11 cellular contexts compared by ENCODE assay signal in genomic region chr2:134359367-134360081, GRCh38.
A peak's percentile ranks its signal among the peaks of the same experiment; 100 is the strongest.
DNase-seq lines count a peak whose midpoint lies in the region; ATAC-seq and TF ChIP-seq lines count a peak whose summit lies in the region.
"Had no signal": no experiment of that assay in that cellular context is flagged by ENCODE, and none has a peak within 500 bp of the region (broad histone marks: within the 10 kb centered on the region; RNA-seq: fewer than 3 reads in every experiment).

No MANE protein-coding gene starts in this region.

- TF ChIP-seq CTCF in fibroblast of villous mesenchyme (IDR thresholded peaks at IDR 0.05; ENCODE audit: insufficient read depth, low read depth, low read length) (no peak), upper lobe of left lung (IDR thresholded peaks at IDR 0.05) (no peak), GM10248 (IDR thresholded peaks at IDR 0.05; ENCODE audit: control extremely low read depth, extremely low read depth, low read depth, missing control alignments) (no peak)

- CTCF ChIA-PET in activated CD8-positive, alpha-beta memory T cell treated with anti-CD3 and anti-CD28 coated beads, Interleukin-2, amount 10 ng/mL, durations not matched to agents 7 days and 5 days (lab: Charles Lee): no interaction called here
- CTCF ChIA-PET in activated CD4-positive, alpha-beta memory T cell treated with anti-CD3 and anti-CD28 coated beads for 36 hours (lab: Charles Lee): interaction anchor here (1.1 kb wide), 1 partner anchor 52 kb away, joined by 3 read pairs; no protein-coding TSS in a partner anchor
- CTCF ChIA-PET in GM10248 (lab: Yijun Ruan, JAX): interaction anchor here (1.1 kb wide), 1 partner anchor 11 kb away, joined by 4 read pairs; no protein-coding TSS in a partner anchor

- H3K9me3 ChIP-seq in upper lobe of left lung: no peaks in the 10 kb centered on the region
- H3K9me3 ChIP-seq: A549 had no signal

- DNase-seq in activated CD8-positive, alpha-beta memory T cell treated with anti-CD3 and anti-CD28 coated beads, Interleukin-2, amount 10 ng/mL, durations not matched to agents 7 days and 5 days: no peak
- DNase-seq in activated CD8-positive, alpha-beta memory T cell treated with anti-CD3 and anti-CD28 coated beads, Interleukin-2, amount 50 U/mL, for 4 hours: no peak
- DNase-seq in NCI-H524 treated with DMSO at 0.1 percent for 48 hours (lab: John Stamatoyannopoulos, UW): peak; percentile 83
- DNase-seq in fibroblast of villous mesenchyme (ENCODE audit: low read depth): peak; percentile 92
- DNase-seq in upper lobe of left lung: peak in 1 of 2 donors; percentile 70
- no peak for DNase-seq in activated effector memory CD4-positive, alpha-beta T cell treated with anti-CD3 and anti-CD28 coated beads, Interleukin-2, amount 50 U/mL, for 16 hours
- no peak for DNase-seq in activated CD4-positive, alpha-beta memory T cell treated with anti-CD3 and anti-CD28 coated beads for 36 hours
- DNase-seq in GM10248 (ENCODE audit: extremely low spot score): no peak

- WGBS in upper lobe of left lung, 2 donors: 42 to 66% methylated on average over 7 to 10 of the region's 10 CpGs

- intact Hi-C loops in activated CD4-positive, alpha-beta memory T cell treated with anti-CD3 and anti-CD28 coated beads for 36 hours (cut with micrococcal nuclease): no loop called here

- H3K9me3 Mint-ChIP-seq in activated CD8-positive, alpha-beta memory T cell treated with anti-CD3 and anti-CD28 coated beads, Interleukin-2, amount 10 ng/mL, durations not matched to agents 7 days and 5 days (ENCODE audit: low read depth): no peaks in the 10 kb centered on the region
- H3K9me3 Mint-ChIP-seq in activated CD4-positive, alpha-beta memory T cell treated with anti-CD3 and anti-CD28 coated beads for 36 hours: no peaks in the 10 kb centered on the region
- H3K9me3 Mint-ChIP-seq: T-helper 1 cell treated with Interleukin-12 subunit alpha and Interleukin-12 subunit beta and Interleukin-4 antibody, amounts not matched to agents 30 μg/mL and 1 μg/mL, for 36 hours had no signal

- peak overlapping the region; percentile 23 for H3K27ac Mint-ChIP-seq in activated CD8-positive, alpha-beta memory T cell treated with anti-CD3 and anti-CD28 coated beads, Interleukin-2, amount 10 ng/mL, durations not matched to agents 7 days and 5 days
- H3K27ac Mint-ChIP-seq in activated CD4-positive, alpha-beta memory T cell treated with anti-CD3 and anti-CD28 coated beads for 36 hours: no peak overlapping the region
- H3K27ac Mint-ChIP-seq: T-helper 1 cell treated with Interleukin-12 subunit alpha and Interleukin-12 subunit beta and Interleukin-4 antibody, amounts not matched to agents 30 μg/mL and 1 μg/mL, for 36 hours had no signal

- H3K36me3 Mint-ChIP-seq in activated CD8-positive, alpha-beta memory T cell treated with anti-CD3 and anti-CD28 coated beads, Interleukin-2, amount 10 ng/mL, durations not matched to agents 7 days and 5 days: peaks cover 3% of the 10 kb centered on the region
- H3K36me3 Mint-ChIP-seq in activated CD4-positive, alpha-beta memory T cell treated with anti-CD3 and anti-CD28 coated beads for 36 hours: peaks cover 27% of the 10 kb centered on the region

- POLR2A ChIA-PET in activated CD4-positive, alpha-beta memory T cell treated with anti-CD3 and anti-CD28 coated beads for 36 hours (lab: Charles Lee): no interaction called here
- POLR2A ChIA-PET in GM10248 (lab: Yijun Ruan, JAX): no interaction called here

- ATAC-seq in activated CD8-positive, alpha-beta memory T cell treated with anti-CD3 and anti-CD28 coated beads, Interleukin-2, amount 10 ng/mL, durations not matched to agents 7 days and 5 days: no peak
- ATAC-seq in upper lobe of left lung (ENCODE audit: low FRiP score in 2 of 2): peak; percentile 48 to 87
- ATAC-seq: A549 had no signal

- no peak overlapping the region for H3K4me3 ChIP-seq in fibroblast of villous mesenchyme (ENCODE audit: low read depth, low read length)
- H3K4me3 ChIP-seq in upper lobe of left lung: no peak overlapping the region
- H3K4me3 ChIP-seq: A549, cardiac muscle cell had no signal

- H3K4me1 ChIP-seq in upper lobe of left lung: peaks cover 6 to 23% (median 13%) of the 10 kb centered on the region in 4 donors
- H3K4me1 ChIP-seq: A549 had no signal

- H3K27me3 ChIP-seq in upper lobe of left lung: no peaks in the 10 kb centered on the region
- H3K27me3 ChIP-seq: cardiac muscle cell had no signal

- H3K4me1 Mint-ChIP-seq in activated CD8-positive, alpha-beta memory T cell treated with anti-CD3 and anti-CD28 coated beads, Interleukin-2, amount 10 ng/mL, durations not matched to agents 7 days and 5 days: no peaks in the 10 kb centered on the region
- no peaks in the 10 kb centered on the region for H3K4me1 Mint-ChIP-seq in activated CD4-positive, alpha-beta memory T cell treated with anti-CD3 and anti-CD28 coated beads for 36 hours (ENCODE audit: low read depth)

- no peak overlapping the region for H3K4me3 Mint-ChIP-seq in activated CD8-positive, alpha-beta memory T cell treated with anti-CD3 and anti-CD28 coated beads, Interleukin-2, amount 10 ng/mL, durations not matched to agents 7 days and 5 days
- H3K4me3 Mint-ChIP-seq in activated CD4-positive, alpha-beta memory T cell treated with anti-CD3 and anti-CD28 coated beads for 36 hours: no peak overlapping the region
- H3K4me3 Mint-ChIP-seq: T-helper 1 cell treated with Interleukin-12 subunit alpha and Interleukin-12 subunit beta and Interleukin-4 antibody, amounts not matched to agents 30 μg/mL and 1 μg/mL, for 36 hours had no signal

- peaks cover 0 to 9% (median 4%) of the 10 kb centered on the region in 4 donors for H3K36me3 ChIP-seq in upper lobe of left lung

- no peaks in the 10 kb centered on the region for H3K27me3 Mint-ChIP-seq in activated CD8-positive, alpha-beta memory T cell treated with anti-CD3 and anti-CD28 coated beads, Interleukin-2, amount 10 ng/mL, durations not matched to agents 7 days and 5 days
- H3K27me3 Mint-ChIP-seq in activated CD4-positive, alpha-beta memory T cell treated with anti-CD3 and anti-CD28 coated beads for 36 hours: no peaks in the 10 kb centered on the region

- no peak overlapping the region for H3K27ac ChIP-seq in upper lobe of left lung
- H3K27ac ChIP-seq: A549, cardiac muscle cell had no signal

- TF ChIP-seq POLR2A in upper lobe of left lung (IDR thresholded peaks at IDR 0.05): no peak

- TF ChIP-seq EP300 in upper lobe of left lung (IDR thresholded peaks at IDR 0.05): no peak

Comparison
In these comparisons a context has a peak if more than half of its experiments do, and no peak if none do; other contexts are left out.
1. DNase-seq: peak in NCI-H524 treated with DMSO at 0.1 percent for 48 hours (single experiment) and fibroblast of villous mesenchyme (single experiment); none in activated CD8-positive, alpha-beta memory T cell treated with anti-CD3 and anti-CD28 coated beads, Interleukin-2, amount 10 ng/mL, durations not matched to agents 7 days and 5 days (single experiment), activated CD8-positive, alpha-beta memory T cell treated with anti-CD3 and anti-CD28 coated beads, Interleukin-2, amount 50 U/mL, for 4 hours (single experiment), activated effector memory CD4-positive, alpha-beta T cell treated with anti-CD3 and anti-CD28 coated beads, Interleukin-2, amount 50 U/mL, for 16 hours (single experiment), activated CD4-positive, alpha-beta memory T cell treated with anti-CD3 and anti-CD28 coated beads for 36 hours (single experiment) and GM10248 (single experiment).